ENCODE assay signal across 13 cellular contexts in the genomic region with DNA sequence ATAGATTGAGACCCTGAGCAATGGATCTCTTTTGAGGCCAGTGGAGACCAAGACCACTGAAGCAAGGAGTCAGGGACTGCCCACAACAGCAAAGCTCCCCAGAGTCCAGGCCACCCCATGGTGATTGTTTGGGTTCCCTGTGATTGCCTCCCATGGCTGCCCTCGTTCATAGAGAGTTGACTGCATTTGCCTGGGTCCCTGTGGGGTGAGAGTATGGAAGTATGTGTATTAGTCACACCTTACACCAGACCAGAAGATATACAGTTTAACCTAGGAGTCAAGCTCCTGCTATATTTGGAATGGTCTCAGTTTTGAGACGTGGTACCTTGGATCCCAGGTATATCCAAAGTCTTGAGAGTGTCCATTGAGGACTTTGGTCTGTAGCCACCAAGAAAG. TPM values are rescaled to one million over a fixed set of nuclear protein-coding genes. Genes with fewer than 3 reads are reported as not detected.
A peak's percentile ranks its signal among the peaks of the same experiment; 100 is the strongest.
DNase-seq lines count a peak whose midpoint lies in the region; ATAC-seq and TF ChIP-seq lines count a peak whose summit lies in the region.
"Had no signal": no experiment of that assay in that cellular context is flagged by ENCODE, and none has a peak within 500 bp of the region (broad histone marks: within the 10 kb centered on the region; RNA-seq: fewer than 3 reads in every experiment).

No MANE protein-coding gene starts in this region.

- POLR2A ChIA-PET in activated naive CD8-positive, alpha-beta T cell treated with anti-CD3 and anti-CD28 coated beads, Interleukin-2, amount 10 ng/mL, durations not matched to agents 7 days and 5 days (lab: Charles Lee) = no interaction called here

- H3K4me3 ChIP-seq in left ventricle myocardium inferior (peak overlapping the region; percentile 42), psoas muscle (peak overlapping the region; percentile 20), vagina (no peak overlapping the region)

- no peaks in the 10 kb centered on the region for H3K9me3 Mint-ChIP-seq in activated naive CD8-positive, alpha-beta T cell treated with anti-CD3 and anti-CD28 coated beads, Interleukin-2, amount 10 ng/mL, durations not matched to agents 7 days and 5 days
- H3K9me3 Mint-ChIP-seq in activated naive CD8-positive, alpha-beta T cell treated with anti-CD3 and anti-CD28 coated beads, Interleukin-2, amount 50 U/mL, for 24 hours = no peaks in the 10 kb centered on the region
- H3K9me3 Mint-ChIP-seq in activated T-helper 2 cell treated with anti-CD3 and anti-CD28 coated beads, Interferon-gamma antibody, Interleukin-2, Interleukin-4, amounts not matched to agents 10 μg/mL and 5 μg/mL and 100 μg/mL, durations not matched to agents 14 hours and 24 hours and 36 hours = no peaks in the 10 kb centered on the region

- H3K4me1 Mint-ChIP-seq in activated naive CD8-positive, alpha-beta T cell treated with anti-CD3 and anti-CD28 coated beads, Interleukin-2, amount 10 ng/mL, durations not matched to agents 7 days and 5 days = peaks cover 11% of the 10 kb centered on the region
- H3K4me1 Mint-ChIP-seq in activated naive CD8-positive, alpha-beta T cell treated with anti-CD3 and anti-CD28 coated beads, Interleukin-2, amount 50 U/mL, for 24 hours = peaks cover 2% of the 10 kb centered on the region
- peaks cover 9% of the 10 kb centered on the region for H3K4me1 Mint-ChIP-seq in activated T-helper 2 cell treated with anti-CD3 and anti-CD28 coated beads, Interferon-gamma antibody, Interleukin-2, Interleukin-4, amounts not matched to agents 10 μg/mL and 5 μg/mL and 100 μg/mL, durations not matched to agents 14 hours and 24 hours and 36 hours (ENCODE audit: low read depth)

- no peak overlapping the region for H3K4me3 Mint-ChIP-seq in activated naive CD8-positive, alpha-beta T cell treated with anti-CD3 and anti-CD28 coated beads, Interleukin-2, amount 10 ng/mL, durations not matched to agents 7 days and 5 days
- no peak overlapping the region for H3K4me3 Mint-ChIP-seq in activated naive CD8-positive, alpha-beta T cell treated with anti-CD3 and anti-CD28 coated beads, Interleukin-2, amount 50 U/mL, for 24 hours
- H3K4me3 Mint-ChIP-seq in activated T-helper 2 cell treated with anti-CD3 and anti-CD28 coated beads, Interferon-gamma antibody, Interleukin-2, Interleukin-4, amounts not matched to agents 10 μg/mL and 5 μg/mL and 100 μg/mL, durations not matched to agents 14 hours and 24 hours and 36 hours (ENCODE audit: low read depth) = no peak overlapping the region

- no peaks in the 10 kb centered on the region for H3K9me3 ChIP-seq in left ventricle myocardium inferior (replicated peaks)
- no peaks in the 10 kb centered on the region for H3K9me3 ChIP-seq in psoas muscle
- no peaks in the 10 kb centered on the region for H3K9me3 ChIP-seq in vagina

- H3K36me3 Mint-ChIP-seq in activated naive CD8-positive, alpha-beta T cell treated with anti-CD3 and anti-CD28 coated beads, Interleukin-2, amount 10 ng/mL, durations not matched to agents 7 days and 5 days = no peaks in the 10 kb centered on the region
- no peaks in the 10 kb centered on the region for H3K36me3 Mint-ChIP-seq in activated naive CD8-positive, alpha-beta T cell treated with anti-CD3 and anti-CD28 coated beads, Interleukin-2, amount 50 U/mL, for 24 hours (ENCODE audit: low read depth)
- H3K36me3 Mint-ChIP-seq in activated T-helper 2 cell treated with anti-CD3 and anti-CD28 coated beads, Interferon-gamma antibody, Interleukin-2, Interleukin-4, amounts not matched to agents 10 μg/mL and 5 μg/mL and 100 μg/mL, durations not matched to agents 14 hours and 24 hours and 36 hours (ENCODE audit: low read depth) = no peaks in the 10 kb centered on the region

- H3K27me3 ChIP-seq in left ventricle myocardium inferior (ENCODE audit: low read depth) (no peaks in the 10 kb centered on the region), psoas muscle (ENCODE audit: insufficient read depth in 3 of 3, low read length in 2 of 3) (no peaks in the 10 kb centered on the region), vagina (no peaks in the 10 kb centered on the region)

- intact Hi-C loops in left ventricle myocardium inferior (cut with micrococcal nuclease) = no loop called here
- intact Hi-C loops in psoas muscle (cut with DNase I) = no loop called here
- intact Hi-C loops in vagina (cut with DNase I) = no loop called here
- intact Hi-C loops in activated T-helper 2 cell treated with anti-CD3 and anti-CD28 coated beads, Interferon-gamma antibody, Interleukin-2, Interleukin-4, amounts not matched to agents 10 μg/mL and 5 μg/mL and 100 μg/mL, durations not matched to agents 14 hours and 24 hours and 36 hours (cut with micrococcal nuclease) = no loop called here

- H3K36me3 ChIP-seq in left ventricle myocardium inferior = no peaks in the 10 kb centered on the region
- no peaks in the 10 kb centered on the region for H3K36me3 ChIP-seq in psoas muscle (ENCODE audit: insufficient read depth in 1 of 2, low read depth in 1 of 2)
- no peaks in the 10 kb centered on the region for H3K36me3 ChIP-seq in vagina

- H3K4me1 ChIP-seq in left ventricle myocardium inferior = peaks cover 96% of the 10 kb centered on the region
- peaks cover 36% of the 10 kb centered on the region for H3K4me1 ChIP-seq in psoas muscle
- H3K4me1 ChIP-seq in vagina = peaks cover 41% of the 10 kb centered on the region

- TF ChIP-seq CTCF in left ventricle myocardium inferior (IDR thresholded peaks at IDR 0.05; ENCODE audit: borderline replicate concordance) (no peak), psoas muscle (IDR thresholded peaks at IDR 0.05) (no peak), vagina (IDR thresholded peaks at IDR 0.05) (no peak)

- no peak for DNase-seq in activated naive CD8-positive, alpha-beta T cell treated with anti-CD3 and anti-CD28 coated beads, Interleukin-2, amount 10 ng/mL, durations not matched to agents 7 days and 5 days
- no peak for DNase-seq in activated naive CD8-positive, alpha-beta T cell treated with anti-CD3 and anti-CD28 coated beads, Interleukin-2, amount 50 U/mL, for 24 hours
- DNase-seq in left ventricle myocardium inferior = no peak
- no peak for DNase-seq in psoas muscle
- no peak for DNase-seq in vagina (ENCODE audit: extremely low spot score in 2 of 2)
- DNase-seq in activated T-helper 2 cell treated with anti-CD3 and anti-CD28 coated beads, Interferon-gamma antibody, Interleukin-2, Interleukin-4, amounts not matched to agents 10 μg/mL and 5 μg/mL and 100 μg/mL, durations not matched to agents 14 hours and 24 hours and 36 hours (ENCODE audit: low spot score) = no peak
- DNase-seq: activated CD4-positive, CD25-positive, alpha-beta regulatory T cell treated with anti-CD3 and anti-CD28 coated beads, Interleukin-2, amount 50 U/mL, for 72 hours; activated T-cell treated with anti-CD3 and anti-CD28 coated beads, Interleukin-2, amount 50 U/mL, for 1 hour; mesendoderm; stimulated activated naive CD8-positive, alpha-beta T cell treated with anti-CD3 and anti-CD28 coated beads, Interleukin-15, Interleukin-2, amounts not matched to agents 100 U/mL and 50 U/mL, for 24 hours had no signal

- TF ChIP-seq POLR2A in vagina (IDR thresholded peaks at IDR 0.05) = no peak

- H3K27ac Mint-ChIP-seq in activated naive CD8-positive, alpha-beta T cell treated with anti-CD3 and anti-CD28 coated beads, Interleukin-2, amount 10 ng/mL, durations not matched to agents 7 days and 5 days = peak overlapping the region; percentile 45
- H3K27ac Mint-ChIP-seq in activated naive CD8-positive, alpha-beta T cell treated with anti-CD3 and anti-CD28 coated beads, Interleukin-2, amount 50 U/mL, for 24 hours = no peak overlapping the region
- H3K27ac Mint-ChIP-seq in activated T-helper 2 cell treated with anti-CD3 and anti-CD28 coated beads, Interferon-gamma antibody, Interleukin-2, Interleukin-4, amounts not matched to agents 10 μg/mL and 5 μg/mL and 100 μg/mL, durations not matched to agents 14 hours and 24 hours and 36 hours = no peak overlapping the region

- no peak for ATAC-seq in activated naive CD8-positive, alpha-beta T cell treated with anti-CD3 and anti-CD28 coated beads, Interleukin-2, amount 10 ng/mL, durations not matched to agents 7 days and 5 days (ENCODE audit: low read depth)
- ATAC-seq in activated naive CD8-positive, alpha-beta T cell treated with anti-CD3 and anti-CD28 coated beads, Interleukin-2, amount 50 U/mL, for 24 hours = no peak
- ATAC-seq in psoas muscle (peak; percentile 14 to 51 (median 38)), HG02884 (IDR thresholded peaks at IDR 0.05; ENCODE audit: unreplicated experiment) (no peak), HG02852 (IDR thresholded peaks at IDR 0.05; ENCODE audit: unreplicated experiment) (no peak)
- ATAC-seq: stimulated activated naive CD8-positive, alpha-beta T cell treated with anti-CD3 and anti-CD28 coated beads, Interleukin-15, Interleukin-2, amounts not matched to agents 100 U/mL and 50 U/mL, for 24 hours had no signal

- H3K27me3 Mint-ChIP-seq in activated naive CD8-positive, alpha-beta T cell treated with anti-CD3 and anti-CD28 coated beads, Interleukin-2, amount 10 ng/mL, durations not matched to agents 7 days and 5 days = peaks cover 10% of the 10 kb centered on the region
- H3K27me3 Mint-ChIP-seq in activated naive CD8-positive, alpha-beta T cell treated with anti-CD3 and anti-CD28 coated beads, Interleukin-2, amount 50 U/mL, for 24 hours = no peaks in the 10 kb centered on the region
- peaks cover 12% of the 10 kb centered on the region for H3K27me3 Mint-ChIP-seq in activated T-helper 2 cell treated with anti-CD3 and anti-CD28 coated beads, Interferon-gamma antibody, Interleukin-2, Interleukin-4, amounts not matched to agents 10 μg/mL and 5 μg/mL and 100 μg/mL, durations not matched to agents 14 hours and 24 hours and 36 hours (ENCODE audit: low read depth)

- H3K27ac ChIP-seq in left ventricle myocardium inferior (replicated peaks) = peak overlapping the region; percentile 96
- H3K27ac ChIP-seq in psoas muscle = peak overlapping the region; percentile 67
- H3K27ac ChIP-seq in vagina = peak overlapping the region; percentile 79

- 26 to 41% (median 34%) methylated on average over 2 of the region's 2 CpGs for WGBS in psoas muscle, 3 donors

RNA-seq across cellular contexts. Expression of gene HLF, which starts 20.2 kb away (rescaled TPM):
- 1 to 10 TPM in 1 of 2 experiments, under 1 TPM in 1; 0.67 to 1.3 TPM for total RNA-seq in activated naive CD8-positive, alpha-beta T cell treated with anti-CD3 and anti-CD28 coated beads, Interleukin-2, amount 10 ng/mL, durations not matched to agents 7 days and 5 days
- 22.6 TPM for total RNA-seq in left ventricle myocardium inferior
- total RNA-seq in psoas muscle = 1 to 10 TPM; 3.7 to 5.0 (median 4.4) TPM
- 1 to 10 TPM in 2 of 3 donors, under 1 TPM in 1; 0.59 to 3.0 (median 1.6) TPM for polyA plus RNA-seq in psoas muscle
- total RNA-seq in vagina = 14.7 TPM
- total RNA-seq in activated T-helper 2 cell treated with anti-CD3 and anti-CD28 coated beads, Interferon-gamma antibody, Interleukin-2, Interleukin-4, amounts not matched to agents 10 μg/mL and 5 μg/mL and 100 μg/mL, durations not matched to agents 14 hours and 24 hours and 36 hours = 4.5 and 5.1 TPM in 2 replicates
- total RNA-seq: A172 had no signal

Comparison
In these comparisons a context has a peak if more than half of its experiments do, and no peak if none do; other contexts are left out.
1. ATAC-seq: peak in psoas muscle (4 of 4); none in activated naive CD8-positive, alpha-beta T cell treated with anti-CD3 and anti-CD28 coated beads, Interleukin-2, amount 10 ng/mL, durations not matched to agents 7 days and 5 days (single experiment), activated naive CD8-positive, alpha-beta T cell treated with anti-CD3 and anti-CD28 coated beads, Interleukin-2, amount 50 U/mL, for 24 hours (single experiment), HG02884 (single experiment) and HG02852 (single experiment).
2. H3K4me3 ChIP-seq: peak in left ventricle myocardium inferior (single experiment) and psoas muscle (single experiment); none in vagina (0 of 2).
3. Peak in every context shown above with its lines, with median percentiles within 50 percentile points of each other: H3K27ac ChIP-seq.